Comparison of ENCODE assay signal across 12 cellular contexts in genomic region chr12:15732341-15733061, GRCh38. TPM values are rescaled to one million over a fixed set of nuclear protein-coding genes. Genes with fewer than 3 reads are reported as not detected.
DNase-seq lines count a peak whose midpoint lies in the region; ATAC-seq, FAIRE-seq and TF ChIP-seq lines count a peak whose summit lies in the region.
"Had no signal": no experiment of that assay in that cellular context is flagged by ENCODE, and none has a peak within 500 bp of the region (broad histone marks: within the 10 kb centered on the region; RNA-seq: fewer than 3 reads in every experiment).

No MANE protein-coding gene starts in this region.

- no peak overlapping the region for H3K27ac Mint-ChIP-seq in stimulated activated naive CD8-positive, alpha-beta T cell treated with anti-CD3 and anti-CD28 coated beads, Interleukin-15, amount 100 ng/mL, for 72 hours

- no peak for TF ChIP-seq POLR2A in H54 (IDR thresholded peaks at IDR 0.05; ENCODE audit: low read depth, low read length)
- TF ChIP-seq POLR2A in erythroblast (IDR thresholded peaks at IDR 0.05; ENCODE audit: low read length), result no peak

- H3K27me3 Mint-ChIP-seq in stimulated activated naive CD8-positive, alpha-beta T cell treated with anti-CD3 and anti-CD28 coated beads, Interleukin-15, amount 100 ng/mL, for 72 hours, result peaks cover 18% of the 10 kb centered on the region

- ATAC-seq in stimulated activated naive CD8-positive, alpha-beta T cell treated with anti-CD3 and anti-CD28 coated beads, Interleukin-15, amount 100 ng/mL, for 72 hours, result no peak
- ATAC-seq: activated CD4-positive, CD25-positive, alpha-beta regulatory T cell treated with anti-CD3 and anti-CD28 coated beads, Interleukin-2, amount 50 U/mL, for 24 hours; K562 had no signal

- DNase-seq in GM04503 (ENCODE audit: low read depth) (peak; percentile 46), H54 (ENCODE audit: insufficient read length, low spot score) (no peak), LHCN-M2 (ENCODE audit: low read depth) (peak; percentile 81), kidney glomerular epithelial cell (lab: John Stamatoyannopoulos, UW) (peak; percentile 79), SHP77 treated with DMSO at 0.1 percent for 48 hours (lab: John Stamatoyannopoulos, UW) (no peak), middle frontal gyrus (ENCODE audit: extremely low spot score, low spot score) (no peak), erythroblast (lab: John Stamatoyannopoulos, UW) (no peak)
- no peak for DNase-seq in stimulated activated naive CD8-positive, alpha-beta T cell treated with anti-CD3 and anti-CD28 coated beads, Interleukin-15, amount 100 ng/mL, for 72 hours
- DNase-seq: amygdala, occipital lobe had no signal

- no peaks in the 10 kb centered on the region for H3K9me3 Mint-ChIP-seq in stimulated activated naive CD8-positive, alpha-beta T cell treated with anti-CD3 and anti-CD28 coated beads, Interleukin-15, amount 100 ng/mL, for 72 hours

- H3K4me3 Mint-ChIP-seq in stimulated activated naive CD8-positive, alpha-beta T cell treated with anti-CD3 and anti-CD28 coated beads, Interleukin-15, amount 100 ng/mL, for 72 hours, result no peak overlapping the region

- no peaks in the 10 kb centered on the region for H3K4me1 Mint-ChIP-seq in stimulated activated naive CD8-positive, alpha-beta T cell treated with anti-CD3 and anti-CD28 coated beads, Interleukin-15, amount 100 ng/mL, for 72 hours

- peak; percentile 84 for FAIRE-seq in H54 (lab: Jason Lieb, UNC)
- FAIRE-seq: K562 had no signal

RNA-seq across cellular contexts. Expression of gene EPS8, which starts 56.7 kb away (rescaled TPM):
- total RNA-seq in LHCN-M2 (2014; rRNA removed), result 162 and 193 TPM in 2 replicates
- polyA plus RNA-seq in LHCN-M2 (2012), result 59.2 TPM

Comparison
In these comparisons a context has a peak if more than half of its experiments do, and no peak if none do; other contexts are left out.
1. DNase-seq: peak in GM04503 (single experiment), LHCN-M2 (single experiment) and kidney glomerular epithelial cell (single experiment); none in H54 (single experiment), stimulated activated naive CD8-positive, alpha-beta T cell treated with anti-CD3 and anti-CD28 coated beads, Interleukin-15, amount 100 ng/mL, for 72 hours (0 of 2), SHP77 treated with DMSO at 0.1 percent for 48 hours (single experiment), middle frontal gyrus (single experiment) and erythroblast (0 of 2).